In the genomic region with DNA sequence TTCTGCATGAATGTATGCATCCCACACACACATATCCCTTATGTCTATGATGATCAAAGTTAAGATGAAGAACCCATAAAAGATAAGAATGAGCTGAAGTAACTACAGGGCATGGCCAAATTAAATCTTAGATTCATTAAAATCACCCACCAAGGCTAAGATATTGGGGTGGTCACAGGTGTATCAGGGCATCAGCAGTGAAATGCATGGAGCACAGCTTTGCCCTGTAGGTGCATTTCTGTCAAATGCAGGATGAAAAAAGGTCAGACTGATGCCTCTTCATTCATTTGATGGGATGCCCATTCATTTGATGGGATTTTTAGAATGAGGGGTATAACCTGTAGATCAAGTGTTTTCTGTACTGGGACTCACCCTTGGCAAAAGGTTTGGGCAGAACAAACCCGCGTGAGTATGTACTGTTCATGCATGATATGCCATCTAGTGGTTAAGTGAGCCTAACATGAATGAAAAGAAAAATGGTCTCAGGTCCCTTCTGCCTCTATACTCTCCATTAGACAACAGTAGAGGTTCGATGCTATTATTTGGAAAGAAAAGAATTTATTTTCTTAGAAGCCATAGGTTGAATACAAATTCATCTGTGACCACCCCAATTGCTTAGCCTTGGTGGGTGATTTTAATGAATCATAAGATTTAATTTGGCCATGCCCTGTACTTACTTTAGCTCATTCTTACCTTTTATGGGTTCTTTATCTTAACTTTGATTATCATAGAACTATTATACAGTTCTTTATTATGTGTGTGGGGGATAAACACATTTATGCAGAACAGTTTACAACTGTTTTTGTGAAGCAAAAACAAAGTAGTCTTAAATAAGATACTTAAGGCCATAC, we compare ENCODE assay signal across 8 cellular contexts. TPM values are rescaled to one million over a fixed set of nuclear protein-coding genes. Genes with fewer than 3 reads are reported as not detected.
A peak's percentile ranks its signal among the peaks of the same experiment; 100 is the strongest.
DNase-seq lines count a peak whose midpoint lies in the region; ATAC-seq and TF ChIP-seq lines count a peak whose summit lies in the region.

No MANE protein-coding gene starts in this region.

- H3K9me3 Mint-ChIP-seq in progenitor cell of endocrine pancreas (ENCODE audit: low read depth) = no peaks in the 10 kb centered on the region

- H3K4me3 Mint-ChIP-seq in progenitor cell of endocrine pancreas (ENCODE audit: low read depth) = no peak overlapping the region

- peaks cover 7% of the 10 kb centered on the region for H3K36me3 Mint-ChIP-seq in progenitor cell of endocrine pancreas (ENCODE audit: insufficient read depth)

- H3K27ac ChIP-seq in VCaP (no peak overlapping the region), foreskin keratinocyte (no peak overlapping the region)

- H3K4me1 Mint-ChIP-seq in progenitor cell of endocrine pancreas (ENCODE audit: low read depth) = no peaks in the 10 kb centered on the region

- peak; percentile 33 for DNase-seq in CD1c-positive myeloid dendritic cell (ENCODE audit: extremely low spot score)
- peak; percentile 20 for DNase-seq in NCI-H2029 treated with DMSO at 0.1 percent for 48 hours (lab: John Stamatoyannopoulos, UW)
- peak; percentile 13 to 45 for DNase-seq in foreskin keratinocyte
- no peak for DNase-seq in progenitor cell of endocrine pancreas (ENCODE audit: low spot score, unreplicated experiment)
- no peak for DNase-seq in mucosa of gallbladder (ENCODE audit: low spot score)

- no peaks in the 10 kb centered on the region for H3K4me1 ChIP-seq in foreskin keratinocyte

- peak; percentile 83 for TF ChIP-seq CTCF in VCaP (conservative IDR thresholded peaks at IDR 0.05)
- TF ChIP-seq CTCF in foreskin keratinocyte (conservative IDR thresholded peaks at IDR 0.05) = peak; percentile 79
- TF ChIP-seq CTCF in progenitor cell of endocrine pancreas (IDR thresholded peaks at IDR 0.05; ENCODE audit: unreplicated experiment) = peak; percentile 69

- no peaks in the 10 kb centered on the region for H3K27me3 Mint-ChIP-seq in progenitor cell of endocrine pancreas

- ATAC-seq in GM18502 (IDR thresholded peaks at IDR 0.05; ENCODE audit: poor library complexity, unreplicated experiment) = peak; percentile 81
- peak; percentile 73 for ATAC-seq in HG02870 (IDR thresholded peaks at IDR 0.05; ENCODE audit: unreplicated experiment)
- ATAC-seq in foreskin keratinocyte = peak; percentile 85

- H3K27ac Mint-ChIP-seq in progenitor cell of endocrine pancreas = no peak overlapping the region

- H3K27me3 ChIP-seq in foreskin keratinocyte = no peaks in the 10 kb centered on the region

RNA-seq across cellular contexts. Expression of gene NOSTRIN, which starts 43.2 kb away (rescaled TPM):
- not detected in 2 replicates for total RNA-seq in foreskin keratinocyte
- polyA plus RNA-seq in foreskin keratinocyte = not detected in 2 replicates
- 4.0 and 4.3 TPM in 2 replicates for total RNA-seq in progenitor cell of endocrine pancreas
- 36.1 TPM for total RNA-seq in mucosa of gallbladder

Comparison
In these comparisons a context has a peak if more than half of its experiments do, and no peak if none do; other contexts are left out.
1. DNase-seq: peak in CD1c-positive myeloid dendritic cell (single experiment), NCI-H2029 treated with DMSO at 0.1 percent for 48 hours (single experiment) and foreskin keratinocyte (2 of 2); none in progenitor cell of endocrine pancreas (single experiment) and mucosa of gallbladder (single experiment).
2. Peak in every context shown above with its lines, with median percentiles within 50 percentile points of each other: ATAC-seq and CTCF ChIP-seq.